Comparison of ENCODE assay signal across 16 cellular contexts in genomic region chr12:122040579-122041386, GRCh38. TPM values are rescaled to one million over a fixed set of nuclear protein-coding genes. Genes with fewer than 3 reads are reported as not detected.
DNase-seq lines count a peak whose midpoint lies in the region; ATAC-seq and TF ChIP-seq lines count a peak whose summit lies in the region.
"Had no signal": no experiment of that assay in that cellular context is flagged by ENCODE, and none has a peak within 500 bp of the region (broad histone marks: within the 10 kb centered on the region; RNA-seq: fewer than 3 reads in every experiment).

No MANE protein-coding gene starts in this region.

- 91% methylated on average over 5 of the region's 21 CpGs; no CpG with 5 or more reads in 1 of the 2 experiments for WGBS in IMR-90 (ENCODE audit: extremely low coverage in 2 of 2, insufficient read length in 1 of 2), 2 experiments

- in situ Hi-C loops in IMR-90 (cut with MboI; ENCODE audit: low sequenced_read_pairs), result no loop called here

- H3K4me3 Mint-ChIP-seq in progenitor cell of endocrine pancreas (ENCODE audit: low read depth), result peak overlapping the region; percentile 41
- H3K4me3 Mint-ChIP-seq: activated CD4-positive, alpha-beta T cell treated with anti-CD3 and anti-CD28 coated beads, Interleukin-2, amount 10 ng/mL, durations not matched to agents 7 days and 5 days had no signal

- no peaks in the 10 kb centered on the region for H3K9me3 ChIP-seq in IMR-90 (ENCODE audit: control insufficient read depth, insufficient read depth, low read length)
- H3K9me3 ChIP-seq: SJSA1 had no signal

- H2BK15ac ChIP-seq in IMR-90 (ENCODE audit: low read depth, low read length), result no peak overlapping the region

- POLR2A ChIA-PET in IMR-90 (lab: Charles Lee; ENCODE audit: unreplicated experiment), result no interaction called here

- no TSS peak for BruUV-seq in IMR-90 (replicated peaks; lab: Mats Ljungman, UMichigan)

- H3K27me3 ChIP-seq in IMR-90 (ENCODE audit: control insufficient read depth, insufficient read depth, low read length), result no peaks in the 10 kb centered on the region
- H3K27me3 ChIP-seq: foreskin keratinocyte, SJSA1, tibial nerve had no signal

- H3K9ac ChIP-seq in IMR-90 (ENCODE audit: low read depth, low read length), result no peak overlapping the region

- H3K4me1 Mint-ChIP-seq in progenitor cell of endocrine pancreas (ENCODE audit: low read depth), result peaks cover 11% of the 10 kb centered on the region
- H3K4me1 Mint-ChIP-seq: activated CD4-positive, alpha-beta T cell treated with anti-CD3 and anti-CD28 coated beads, Interleukin-2, amount 10 ng/mL, durations not matched to agents 7 days and 5 days had no signal

- no peak overlapping the region for H3K18ac ChIP-seq in IMR-90 (ENCODE audit: low read depth, low read length)

- H4K20me1 ChIP-seq in IMR-90 (ENCODE audit: insufficient read depth, low read length), result no peaks in the 10 kb centered on the region

- no peak overlapping the region for H3K4me2 ChIP-seq in IMR-90 (ENCODE audit: low read depth, low read length)

- dilution Hi-C loops in IMR-90 (cut with HindIII; ENCODE audit: low sequenced_read_pairs, unreplicated experiment), result no loop called here

- TF ChIP-seq POLR2A in IMR-90 (IDR thresholded peaks at IDR 0.05; ENCODE audit: low read depth, low read length), result no peak

- peak overlapping the region; percentile 85 for H2AK9ac ChIP-seq in IMR-90 (replicated peaks; ENCODE audit: low read depth, low read length, poor library complexity)

- DNase-seq in IMR-90, result no peak
- peak; percentile 95 for DNase-seq in kidney tubule cell (ENCODE audit: low spot score)
- no peak for DNase-seq in progenitor cell of endocrine pancreas (ENCODE audit: low spot score, unreplicated experiment)
- no peak for DNase-seq in activated T-cell treated with anti-CD3 and anti-CD28 coated beads for 4 hours
- no peak for DNase-seq in midbrain (lab: John Stamatoyannopoulos, UW)
- DNase-seq in NCI-H2081 (lab: John Stamatoyannopoulos, UW), result no peak
- DNase-seq: activated CD4-positive, alpha-beta T cell treated with anti-CD3 and anti-CD28 coated beads, Interleukin-2, amount 10 ng/mL, durations not matched to agents 7 days and 5 days; foreskin keratinocyte; KBM-7; NCI-H1092 treated with DMSO at 0.1 percent for 48 hours; retina; stimulated activated CD8-positive, alpha-beta memory T cell treated with anti-CD3 and anti-CD28 coated beads, Interleukin-4, amount 100 ng/mL, for 48 hours had no signal

- no peak overlapping the region for H3K4ac ChIP-seq in IMR-90 (ENCODE audit: low read depth, low read length)

- TF ChIP-seq CTCF in IMR-90 (conservative IDR thresholded peaks at IDR 0.05; ENCODE audit: low read depth, low read length) (no peak), progenitor cell of endocrine pancreas (IDR thresholded peaks at IDR 0.05; ENCODE audit: unreplicated experiment) (no peak)

- peak; percentile 67 for ATAC-seq in GM18861 (IDR thresholded peaks at IDR 0.05; ENCODE audit: unreplicated experiment)
- ATAC-seq in IMR-90 (ENCODE audit: low read depth), result no peak
- no peak for ATAC-seq in HG03432 (IDR thresholded peaks at IDR 0.05; ENCODE audit: unreplicated experiment)
- ATAC-seq: foreskin keratinocyte had no signal

- intact Hi-C loops in IMR-90 (cut with micrococcal nuclease), result no loop called here

- no peaks in the 10 kb centered on the region for H3K27me3 Mint-ChIP-seq in progenitor cell of endocrine pancreas
- H3K27me3 Mint-ChIP-seq: activated CD4-positive, alpha-beta T cell treated with anti-CD3 and anti-CD28 coated beads, Interleukin-2, amount 10 ng/mL, durations not matched to agents 7 days and 5 days had no signal

- no peak overlapping the region for H2BK20ac ChIP-seq in IMR-90 (ENCODE audit: low read depth, low read length)

- no peak overlapping the region for H4K5ac ChIP-seq in IMR-90 (ENCODE audit: low read depth, low read length)

- no peak overlapping the region for H2AK5ac ChIP-seq in IMR-90 (ENCODE audit: low read depth, low read length)

- H2BK5ac ChIP-seq in IMR-90 (ENCODE audit: low read depth, low read length, poor library complexity, severe bottlenecking), result no peak overlapping the region

- H4K8ac ChIP-seq in IMR-90 (ENCODE audit: low read depth in 2 of 2, low read length in 2 of 2), result no peak overlapping the region

- H3K36me3 ChIP-seq in IMR-90 (ENCODE audit: control insufficient read depth, insufficient read depth, low read length), result peaks cover 13% of the 10 kb centered on the region
- H3K36me3 ChIP-seq: SJSA1 had no signal

- no peak overlapping the region for H3K23ac ChIP-seq in IMR-90 (ENCODE audit: low read depth, low read length)

- H3K27ac Mint-ChIP-seq in progenitor cell of endocrine pancreas, result peak overlapping the region; percentile 89
- H3K27ac Mint-ChIP-seq: activated CD4-positive, alpha-beta T cell treated with anti-CD3 and anti-CD28 coated beads, Interleukin-2, amount 10 ng/mL, durations not matched to agents 7 days and 5 days had no signal

- no peak overlapping the region for H3K4me3 ChIP-seq in IMR-90 (ENCODE audit: insufficient read depth, low read depth, low read length)
- H3K4me3 ChIP-seq: SJSA1, tibial nerve had no signal

- no peak overlapping the region for H3K27ac ChIP-seq in IMR-90 (ENCODE audit: insufficient read depth, low read length)
- H3K27ac ChIP-seq: foreskin keratinocyte, SJSA1 had no signal

- no peak overlapping the region for H3K56ac ChIP-seq in IMR-90 (ENCODE audit: extremely low read depth, insufficient read depth, low read length)

- CTCF ChIA-PET in IMR-90 (lab: Yijun Ruan, JAX), result no interaction called here

- no peaks in the 10 kb centered on the region for H3K9me3 Mint-ChIP-seq in progenitor cell of endocrine pancreas (ENCODE audit: low read depth)
- H3K9me3 Mint-ChIP-seq: activated CD4-positive, alpha-beta T cell treated with anti-CD3 and anti-CD28 coated beads, Interleukin-2, amount 10 ng/mL, durations not matched to agents 7 days and 5 days had no signal

- no peak overlapping the region for H4K91ac ChIP-seq in IMR-90 (ENCODE audit: insufficient read depth, low read depth, low read length)

- no peak overlapping the region for H3K14ac ChIP-seq in IMR-90 (replicated peaks; ENCODE audit: low read depth, low read length)

- no peak for TF ChIP-seq RAD21 in IMR-90 (IDR thresholded peaks at IDR 0.05; ENCODE audit: low read length)

- no peak overlapping the region for H2BK120ac ChIP-seq in IMR-90 (ENCODE audit: low read depth, low read length)

- no peaks in the 10 kb centered on the region for H3K9me1 ChIP-seq in IMR-90 (ENCODE audit: insufficient read depth, low read length)

- no peak overlapping the region for H2AFZ ChIP-seq in IMR-90 (replicated peaks; ENCODE audit: low read length, poor library complexity)

- H3K36me3 Mint-ChIP-seq in progenitor cell of endocrine pancreas (ENCODE audit: insufficient read depth), result peaks cover 20% of the 10 kb centered on the region

- no peaks in the 10 kb centered on the region for H3K4me1 ChIP-seq in IMR-90 (ENCODE audit: control insufficient read depth, insufficient read depth, low read length)
- H3K4me1 ChIP-seq: foreskin keratinocyte, SJSA1, tibial nerve had no signal

- peaks cover 0 to 4% of the 10 kb centered on the region in 2 experiments; a peak in 2 of 4 replicates for H3K79me1 ChIP-seq in IMR-90 (ENCODE audit: low read depth in 1 of 2, low read length in 2 of 2)

TF ChIP-seq in IMR-90, 13 proteins besides CTCF, POLR2A, EP300 and RAD21:
- TF ChIP-seq CHD1 (IDR thresholded peaks at IDR 0.05; ENCODE audit: low read depth, low read length), result no peak
- no peak for TF ChIP-seq SMC3 (IDR thresholded peaks at IDR 0.05; ENCODE audit: low read depth, low read length)
- no peak for TF ChIP-seq MXI1 (IDR thresholded peaks at IDR 0.05; ENCODE audit: borderline replicate concordance, low read depth, low read length)
- no peak for TF ChIP-seq NFE2L2 (IDR thresholded peaks at IDR 0.05; ENCODE audit: low read depth, low read length)
- TF ChIP-seq CEBPB (IDR thresholded peaks at IDR 0.05; ENCODE audit: low read depth, low read length), result no peak
- TF ChIP-seq RFX5 (IDR thresholded peaks at IDR 0.05; ENCODE audit: low read depth, low read length), result no peak
- no peak for TF ChIP-seq RCOR1 (IDR thresholded peaks at IDR 0.05; ENCODE audit: insufficient replicate concordance, low read length)
- no peak for TF ChIP-seq FOS (IDR thresholded peaks at IDR 0.05; ENCODE audit: low read depth, low read length)
- TF ChIP-seq, protein P1, sequence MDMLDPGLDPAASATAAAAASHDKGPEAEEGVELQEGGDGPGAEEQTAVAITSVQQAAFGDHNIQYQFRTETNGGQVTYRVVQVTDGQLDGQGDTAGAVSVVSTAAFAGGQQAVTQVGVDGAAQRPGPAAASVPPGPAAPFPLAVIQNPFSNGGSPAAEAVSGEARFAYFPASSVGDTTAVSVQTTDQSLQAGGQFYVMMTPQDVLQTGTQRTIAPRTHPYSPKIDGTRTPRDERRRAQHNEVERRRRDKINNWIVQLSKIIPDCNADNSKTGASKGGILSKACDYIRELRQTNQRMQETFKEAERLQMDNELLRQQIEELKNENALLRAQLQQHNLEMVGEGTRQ (IDR thresholded peaks at IDR 0.05; ENCODE audit: low read depth, low read length), result no peak
- TF ChIP-seq, protein P2, sequence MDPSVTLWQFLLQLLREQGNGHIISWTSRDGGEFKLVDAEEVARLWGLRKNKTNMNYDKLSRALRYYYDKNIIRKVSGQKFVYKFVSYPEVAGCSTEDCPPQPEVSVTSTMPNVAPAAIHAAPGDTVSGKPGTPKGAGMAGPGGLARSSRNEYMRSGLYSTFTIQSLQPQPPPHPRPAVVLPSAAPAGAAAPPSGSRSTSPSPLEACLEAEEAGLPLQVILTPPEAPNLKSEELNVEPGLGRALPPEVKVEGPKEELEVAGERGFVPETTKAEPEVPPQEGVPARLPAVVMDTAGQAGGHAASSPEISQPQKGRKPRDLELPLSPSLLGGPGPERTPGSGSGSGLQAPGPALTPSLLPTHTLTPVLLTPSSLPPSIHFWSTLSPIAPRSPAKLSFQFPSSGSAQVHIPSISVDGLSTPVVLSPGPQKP (IDR thresholded peaks at IDR 0.05; ENCODE audit: borderline replicate concordance, low read depth, low read length), result no peak
- TF ChIP-seq MAZ (IDR thresholded peaks at IDR 0.05; ENCODE audit: borderline replicate concordance, low read depth, low read length), result no peak
- no peak for TF ChIP-seq MAFK (IDR thresholded peaks at IDR 0.05; ENCODE audit: low read depth, low read length)
TF ChIP-seq in IMR-90: peak in this region for 0.

RNA-seq across cellular contexts. Expression of gene BCL7A, which starts 19.1 kb away (rescaled TPM):
- total RNA-seq in IMR-90 (2012; rRNA removed), result 5.6 and 6.1 TPM in 2 replicates
- polyA plus RNA-seq in IMR-90 (2012; rRNA removed), result 7.9 and 8.6 TPM in 2 replicates
- 6.7 and 7.3 TPM in 2 replicates for polyA plus RNA-seq in IMR-90 (2012; cell fraction: cytosol; rRNA removed)
- 6.3 and 6.4 TPM in 2 replicates for polyA plus RNA-seq in IMR-90 (2012; cell fraction: nucleus; rRNA removed; ENCODE audit: low replicate concordance)
- total RNA-seq in progenitor cell of endocrine pancreas, result 43.7 and 49.3 TPM in 2 replicates

RNA-seq across cellular contexts. Expression of gene MLXIP, which starts 37.8 kb away (rescaled TPM):
- total RNA-seq in IMR-90 (2012; rRNA removed) (2.7 and 3.1 TPM in 2 replicates), progenitor cell of endocrine pancreas (48.6 and 48.7 TPM in 2 replicates)
- polyA plus RNA-seq in IMR-90 (2012; rRNA removed), result 9.5 and 10.8 TPM in 2 replicates
- polyA plus RNA-seq in IMR-90 (2012; cell fraction: cytosol; rRNA removed), result 5.9 and 8.8 TPM in 2 replicates
- 29.1 and 35.2 TPM in 2 replicates for polyA plus RNA-seq in IMR-90 (2012; cell fraction: nucleus; rRNA removed; ENCODE audit: low replicate concordance)

Comparison
In these comparisons a context has a peak if more than half of its experiments do, and no peak if none do; other contexts are left out.
1. RNA of gene MLXIP, which starts 37.8 kb away (total RNA-seq): 48.6 to 48.7 TPM in progenitor cell of endocrine pancreas; 2.7 to 3.1 TPM in IMR-90; every median in the first group is over 10 times any median in the second.